ENCODE assay signal across 1 cellular context in the genomic region with DNA sequence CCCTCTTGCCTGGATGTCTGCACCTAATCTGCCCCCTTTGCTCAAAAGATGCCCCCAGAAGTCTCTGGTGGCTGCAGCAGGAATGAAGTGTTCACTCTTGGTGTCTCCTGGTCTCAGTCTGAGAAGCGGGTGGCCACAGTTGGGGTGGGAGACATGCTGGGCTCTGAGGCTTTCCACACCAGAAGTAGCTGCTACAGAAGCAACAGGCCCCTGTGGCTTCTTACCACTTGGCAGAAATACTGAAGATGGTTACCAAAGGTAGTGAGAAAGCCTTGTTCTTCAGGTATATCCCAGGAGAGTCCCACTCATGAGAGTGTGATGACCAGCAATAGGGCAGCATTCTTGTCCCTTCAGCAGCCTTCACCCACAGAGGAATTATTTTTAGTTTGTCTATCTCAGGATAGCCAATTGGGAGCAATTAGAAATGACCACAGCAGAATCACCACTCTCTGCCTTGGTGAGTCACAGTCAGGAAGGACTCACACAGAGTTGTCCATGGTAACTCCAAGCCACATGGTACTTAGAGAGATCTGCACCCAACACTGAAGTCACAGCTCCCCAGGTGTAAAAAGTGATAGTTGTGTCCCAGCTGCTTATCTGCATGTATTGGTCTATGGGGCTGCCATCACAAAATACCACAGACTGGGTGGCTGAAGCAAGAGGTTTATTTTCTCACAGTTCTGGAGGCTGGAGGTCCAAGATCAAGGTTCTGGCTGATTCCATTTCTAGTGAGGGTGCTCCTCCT.
TF ChIP-seq lines count a peak whose summit lies in the region.

No MANE protein-coding gene starts in this region.

TF ChIP-seq in WTC11, 78 proteins besides CTCF, POLR2A, EP300 and RAD21 (continued from another document):
- TF ChIP-seq, protein P1, sequence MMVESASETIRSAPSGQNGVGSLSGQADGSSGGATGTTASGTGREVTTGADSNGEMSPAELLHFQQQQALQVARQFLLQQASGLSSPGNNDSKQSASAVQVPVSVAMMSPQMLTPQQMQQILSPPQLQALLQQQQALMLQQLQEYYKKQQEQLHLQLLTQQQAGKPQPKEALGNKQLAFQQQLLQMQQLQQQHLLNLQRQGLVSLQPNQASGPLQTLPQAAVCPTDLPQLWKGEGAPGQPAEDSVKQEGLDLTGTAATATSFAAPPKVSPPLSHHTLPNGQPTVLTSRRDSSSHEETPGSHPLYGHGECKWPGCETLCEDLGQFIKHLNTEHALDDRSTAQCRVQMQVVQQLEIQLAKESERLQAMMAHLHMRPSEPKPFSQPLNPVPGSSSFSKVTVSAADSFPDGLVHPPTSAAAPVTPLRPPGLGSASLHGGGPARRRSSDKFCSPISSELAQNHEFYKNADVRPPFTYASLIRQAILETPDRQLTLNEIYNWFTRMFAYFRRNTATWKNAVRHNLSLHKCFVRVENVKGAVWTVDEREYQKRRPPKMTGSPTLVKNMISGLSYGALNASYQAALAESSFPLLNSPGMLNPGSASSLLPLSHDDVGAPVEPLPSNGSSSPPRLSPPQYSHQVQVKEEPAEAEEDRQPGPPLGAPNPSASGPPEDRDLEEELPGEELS (CRISPR knock-in tag; IDR thresholded peaks at IDR 0.05) = no peak
- TF ChIP-seq, protein P2, sequence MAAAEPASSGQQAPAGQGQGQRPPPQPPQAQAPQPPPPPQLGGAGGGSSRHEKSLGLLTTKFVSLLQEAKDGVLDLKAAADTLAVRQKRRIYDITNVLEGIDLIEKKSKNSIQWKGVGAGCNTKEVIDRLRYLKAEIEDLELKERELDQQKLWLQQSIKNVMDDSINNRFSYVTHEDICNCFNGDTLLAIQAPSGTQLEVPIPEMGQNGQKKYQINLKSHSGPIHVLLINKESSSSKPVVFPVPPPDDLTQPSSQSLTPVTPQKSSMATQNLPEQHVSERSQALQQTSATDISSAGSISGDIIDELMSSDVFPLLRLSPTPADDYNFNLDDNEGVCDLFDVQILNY (CRISPR knock-in tag; IDR thresholded peaks at IDR 0.05) = no peak
- TF ChIP-seq IRF2 (CRISPR knock-in tag; IDR thresholded peaks at IDR 0.05; ENCODE audit: borderline replicate concordance, low read depth) (no peak), CREB1 (CRISPR knock-in tag; IDR thresholded peaks at IDR 0.05) (no peak), JUN (CRISPR knock-in tag; IDR thresholded peaks at IDR 0.05) (no peak), FOXK1 (CRISPR knock-in tag; IDR thresholded peaks at IDR 0.05) (no peak), NR3C1 (CRISPR knock-in tag; conservative IDR thresholded peaks at IDR 0.05; ENCODE audit: low read depth) (no peak), GABPB1 (CRISPR knock-in tag; IDR thresholded peaks at IDR 0.05) (no peak)
